In the genomic region with DNA sequence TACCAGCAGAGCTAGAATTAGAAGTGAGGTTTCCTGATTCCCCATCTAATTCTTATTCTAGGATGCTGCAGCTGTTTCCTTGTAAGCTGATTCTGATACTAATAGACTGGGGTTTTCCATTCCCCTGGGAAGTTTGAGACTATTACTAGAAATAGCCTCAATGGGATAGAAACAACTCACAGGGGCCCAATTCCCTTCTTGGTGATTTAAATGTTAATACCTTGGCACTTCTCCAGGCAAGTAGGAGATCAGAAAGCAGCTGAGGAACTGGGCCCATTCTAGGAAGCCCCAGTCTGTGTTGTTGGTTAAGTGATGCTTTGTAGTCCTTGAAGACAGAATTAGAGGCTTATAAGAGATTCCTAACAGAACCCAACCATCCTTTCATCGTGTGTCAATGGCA, we compare ENCODE assay signal across 22 cellular contexts.
"Had no signal": no experiment of that assay in that cellular context is flagged by ENCODE, and none has a peak within 500 bp of the region (broad histone marks: within the 10 kb centered on the region; RNA-seq: fewer than 3 reads in every experiment).

No MANE protein-coding gene starts in this region.

- H3K36me3 Mint-ChIP-seq: activated naive CD4-positive, alpha-beta T cell treated with anti-CD3 and anti-CD28 coated beads, Interleukin-2, amount 50 U/mL, for 72 hours; brain; stimulated activated effector memory CD8-positive, alpha-beta T cell treated with anti-CD3 and anti-CD28 coated beads, Interleukin-12 subunit alpha, Interleukin-12 subunit beta, amount 100 ng/mL, for 72 hours had no signal

- H3K9me3 Mint-ChIP-seq: activated CD4-positive, alpha-beta T cell treated with anti-CD3 and anti-CD28 coated beads, Interleukin-2, amount 10 ng/mL, durations not matched to agents 7 days and 5 days; dendritic cell treated with granulocyte-macrophage colony-stimulating factor and Interleukin-4, amounts not matched to agents 40 ng/mL and 50 ng/mL, for 4 days had no signal

- H3K27ac Mint-ChIP-seq: activated CD4-positive, alpha-beta T cell treated with anti-CD3 and anti-CD28 coated beads, Interleukin-2, amount 10 ng/mL, durations not matched to agents 7 days and 5 days; activated CD8-positive, alpha-beta T cell treated with anti-CD3 and anti-CD28 coated beads, Interleukin-2, amount 10 ng/mL, durations not matched to agents 7 days and 5 days; activated naive CD4-positive, alpha-beta T cell treated with anti-CD3 and anti-CD28 coated beads, Interleukin-2, amount 50 U/mL, for 72 hours; dendritic cell treated with granulocyte-macrophage colony-stimulating factor and Interleukin-4, amounts not matched to agents 40 ng/mL and 50 ng/mL, for 4 days; nephron progenitor cell; stimulated activated effector memory CD8-positive, alpha-beta T cell treated with anti-CD3 and anti-CD28 coated beads, Interleukin-12 subunit alpha, Interleukin-12 subunit beta, amount 100 ng/mL, for 72 hours; stimulated activated naive CD8-positive, alpha-beta T cell treated with anti-CD3 and anti-CD28 coated beads, Interleukin-15, amount 100 ng/mL, for 72 hours had no signal

- H3K27ac ChIP-seq: heart right ventricle, parathyroid adenoma, skin epidermis, tibial artery, VCaP had no signal

- H3K4me1 Mint-ChIP-seq: activated CD4-positive, alpha-beta T cell treated with anti-CD3 and anti-CD28 coated beads, Interleukin-2, amount 10 ng/mL, durations not matched to agents 7 days and 5 days; stimulated activated effector memory CD8-positive, alpha-beta T cell treated with anti-CD3 and anti-CD28 coated beads, Interleukin-12 subunit alpha, Interleukin-12 subunit beta, amount 100 ng/mL, for 72 hours; stimulated activated naive CD8-positive, alpha-beta T cell treated with anti-CD3 and anti-CD28 coated beads, Interleukin-15, amount 100 ng/mL, for 72 hours had no signal

- H3K9me3 ChIP-seq: heart right ventricle, tibial artery had no signal

- H3K4me3 Mint-ChIP-seq: activated CD4-positive, alpha-beta T cell treated with anti-CD3 and anti-CD28 coated beads, Interleukin-2, amount 10 ng/mL, durations not matched to agents 7 days and 5 days; activated CD8-positive, alpha-beta T cell treated with anti-CD3 and anti-CD28 coated beads, Interleukin-2, amount 10 ng/mL, durations not matched to agents 7 days and 5 days; brain; dendritic cell treated with granulocyte-macrophage colony-stimulating factor and Interleukin-4, amounts not matched to agents 40 ng/mL and 50 ng/mL, for 4 days; nephron progenitor cell; stimulated activated effector memory CD8-positive, alpha-beta T cell treated with anti-CD3 and anti-CD28 coated beads, Interleukin-12 subunit alpha, Interleukin-12 subunit beta, amount 100 ng/mL, for 72 hours; stimulated activated naive CD8-positive, alpha-beta T cell treated with anti-CD3 and anti-CD28 coated beads, Interleukin-15, amount 100 ng/mL, for 72 hours had no signal

- H3K27me3 Mint-ChIP-seq: activated CD4-positive, alpha-beta T cell treated with anti-CD3 and anti-CD28 coated beads, Interleukin-2, amount 10 ng/mL, durations not matched to agents 7 days and 5 days; dendritic cell treated with granulocyte-macrophage colony-stimulating factor and Interleukin-4, amounts not matched to agents 40 ng/mL and 50 ng/mL, for 4 days; stimulated activated naive CD8-positive, alpha-beta T cell treated with anti-CD3 and anti-CD28 coated beads, Interleukin-15, amount 100 ng/mL, for 72 hours had no signal

- H3K27me3 ChIP-seq: tibial artery had no signal

- DNase-seq: activated CD4-positive, alpha-beta T cell treated with anti-CD3 and anti-CD28 coated beads, Interleukin-2, amount 10 ng/mL, durations not matched to agents 7 days and 5 days; activated CD4-positive, CD25-positive, alpha-beta regulatory T cell treated with anti-CD3 and anti-CD28 coated beads, Interleukin-2, amount 50 U/mL, for 72 hours; activated CD8-positive, alpha-beta T cell treated with anti-CD3 and anti-CD28 coated beads, Interleukin-2, amount 10 ng/mL, durations not matched to agents 7 days and 5 days; aorta; caudate nucleus; effector CD4-positive, alpha-beta T cell; heart right ventricle; islet precursor cell; left cardiac atrium; nephron progenitor cell; nucleus accumbens; right cardiac atrium; stimulated activated CD4-positive, alpha-beta T cell treated with anti-CD3 and anti-CD28 coated beads, Interleukin-2, amount 100 ng/mL, for 24 hours; stimulated activated naive CD8-positive, alpha-beta T cell treated with anti-CD3 and anti-CD28 coated beads, Interleukin-15, amount 100 ng/mL, for 72 hours; tibial artery had no signal

- H3K4me3 ChIP-seq: heart right ventricle, skin epidermis, tibial artery had no signal

- H2AFZ ChIP-seq: parathyroid adenoma had no signal

- H3K9ac ChIP-seq: parathyroid adenoma had no signal

- H3K4me1 ChIP-seq: heart right ventricle, parathyroid adenoma, tibial artery had no signal

- H3K36me3 ChIP-seq: heart right ventricle, tibial artery had no signal

- H3K79me2 ChIP-seq: parathyroid adenoma had no signal
